Comparison of ENCODE assay signal across 1 cellular context in genomic region chr1:168386949-168387586, GRCh38.
A peak's percentile ranks its signal among the peaks of the same experiment; 100 is the strongest.
TF ChIP-seq lines count a peak whose summit lies in the region.

No MANE protein-coding gene starts in this region.

TF ChIP-seq in K562, 482 proteins besides CTCF, POLR2A, EP300 and RAD21 (continued from another document):
- TF ChIP-seq NR3C1 (CRISPR knock-in tag; IDR thresholded peaks at IDR 0.05) (no peak), ZNF316 (IDR thresholded peaks at IDR 0.05) (peak; percentile 51), MEF2A (IDR thresholded peaks at IDR 0.05; ENCODE audit: control insufficient read depth, low read depth, low read length) (no peak), E2F8 (IDR thresholded peaks at IDR 0.05; ENCODE audit: low read depth, partially characterized antibody) (no peak), STAT5B (CRISPR knock-in tag; IDR thresholded peaks at IDR 0.05) (no peak), CEBPB (tag; IDR thresholded peaks at IDR 0.05) (no peak), ATF6 (CRISPR knock-in tag; IDR thresholded peaks at IDR 0.05) (no peak), ZNF717 (CRISPR knock-in tag; IDR thresholded peaks at IDR 0.05) (no peak), ZBTB33 (CRISPR knock-in tag; IDR thresholded peaks at IDR 0.05) (peak; percentile 42; the same call in 1 of the 2 replicates), TOE1 (IDR thresholded peaks at IDR 0.05; ENCODE audit: borderline replicate concordance) (no peak), TOE1 (CRISPR knock-in tag; IDR thresholded peaks at IDR 0.05; ENCODE audit: borderline replicate concordance, low read depth) (no peak), MECOM (CRISPR knock-in tag; IDR thresholded peaks at IDR 0.05) (no peak), CGGBP1 (CRISPR knock-in tag; IDR thresholded peaks at IDR 0.05) (no peak)
